In genomic region chr7:15309891-15310290, GRCh38 we compare ENCODE assay signal across 22 cellular contexts.
A peak's percentile ranks its signal among the peaks of the same experiment; 100 is the strongest.
DNase-seq lines count a peak whose midpoint lies in the region; ATAC-seq and TF ChIP-seq lines count a peak whose summit lies in the region.
"Had no signal": no experiment of that assay in that cellular context is flagged by ENCODE, and none has a peak within 500 bp of the region (broad histone marks: within the 10 kb centered on the region; RNA-seq: fewer than 3 reads in every experiment).

No MANE protein-coding gene starts in this region.

- in situ Hi-C loops in brain microvascular endothelial cell (cut with HindIII; ENCODE audit: low pct_ligation_motif_present, low sequenced_read_pairs) (no loop called here), transverse colon (cut with MboI; ENCODE audit: low pct_ligation_motif_present in 1 of 4, low pct_unique_long_range_greater_than_20kb in 1 of 4, low sequenced_read_pairs in 3 of 4) (loop anchor here (10.0 to 25.0 kb wide), 5 partner anchors 402 to 777 kb away; no protein-coding TSS in a partner anchor)

- H3K27ac ChIP-seq in brain microvascular endothelial cell (no peak overlapping the region), transverse colon (no peak overlapping the region)
- H3K27ac ChIP-seq: colonic mucosa had no signal

- no peak overlapping the region for H3K4me3 ChIP-seq in brain microvascular endothelial cell (ENCODE audit: low read depth, low read length)
- H3K4me3 ChIP-seq in transverse colon: no peak overlapping the region
- H3K4me3 ChIP-seq: colonic mucosa, K562 had no signal

- H3K27me3 ChIP-seq in brain microvascular endothelial cell (replicated peaks) (no peaks in the 10 kb centered on the region), transverse colon (no peaks in the 10 kb centered on the region)
- H3K27me3 ChIP-seq: colonic mucosa had no signal

- no peak for TF ChIP-seq CTCF in brain microvascular endothelial cell (IDR thresholded peaks at IDR 0.05; ENCODE audit: low read depth, low read length, missing control alignments)
- no peak for TF ChIP-seq CTCF in transverse colon (IDR thresholded peaks at IDR 0.05)

- no peaks in the 10 kb centered on the region for H3K9me3 ChIP-seq in transverse colon
- H3K9me3 ChIP-seq: colonic mucosa had no signal

- ATAC-seq in GM18502 (IDR thresholded peaks at IDR 0.05; ENCODE audit: poor library complexity, unreplicated experiment): no peak
- ATAC-seq: activated T-cell treated with anti-CD3 and anti-CD28 coated beads, Interleukin-2, amount 50 U/mL, for 72 hours; K562; naive thymus-derived CD4-positive, alpha-beta T cell; sciatic nerve; stimulated activated effector memory CD8-positive, alpha-beta T cell treated with anti-CD3 and anti-CD28 coated beads, Interleukin-12 subunit alpha, Interleukin-12 subunit beta, amount 100 ng/mL, for 72 hours had no signal

- DNase-seq in AG20443 (ENCODE audit: low spot score): peak; percentile 58
- DNase-seq in HS-5 (ENCODE audit: low read depth): peak; percentile 41
- peak; percentile 46 for DNase-seq in brain microvascular endothelial cell
- peak; percentile 31 for DNase-seq in iris pigment epithelial cell (ENCODE audit: low read depth)
- no peak for DNase-seq in T-helper 9 cell
- no peak for DNase-seq in NK-92 (lab: John Stamatoyannopoulos, UW; ENCODE audit: unreplicated experiment)
- no peak for DNase-seq in transverse colon
- DNase-seq: activated T-cell treated with anti-CD3 and anti-CD28 coated beads, Interleukin-2, amount 50 U/mL, for 72 hours; colonic mucosa; DMS 273 treated with DMSO at 0.1 percent for 48 hours; endodermal cell; GF-D8; kidney glomerular epithelial cell; naive thymus-derived CD4-positive, alpha-beta T cell; NCI-H1694 treated with DMSO at 0.1 percent for 48 hours; NCI-H226; RPMI8226; SW 1271 had no signal

- no peak for TF ChIP-seq EP300 in transverse colon (IDR thresholded peaks at IDR 0.05; ENCODE audit: low read depth)

- 55 to 67% methylated on average over 1 of the region's 1 CpG for WGBS in transverse colon (ENCODE audit: low coverage in 1 of 2), 2 donors

- H3K36me3 ChIP-seq in brain microvascular endothelial cell (replicated peaks) (no peaks in the 10 kb centered on the region), transverse colon (no peaks in the 10 kb centered on the region)
- H3K36me3 ChIP-seq: colonic mucosa had no signal

- TF ChIP-seq POLR2A in transverse colon (IDR thresholded peaks at IDR 0.05): no peak

- intact Hi-C loops in transverse colon (cut with DNase I; ENCODE audit: low total_unique reads): loop anchor here (10.0 kb wide), 1 partner anchor 755 kb away; no protein-coding TSS in a partner anchor

- no peaks in the 10 kb centered on the region for H3K4me1 ChIP-seq in transverse colon
- H3K4me1 ChIP-seq: colonic mucosa had no signal

Comparison
In these comparisons a context has a peak if more than half of its experiments do, and no peak if none do; other contexts are left out.
1. DNase-seq: peak in AG20443 (single experiment), HS-5 (single experiment), brain microvascular endothelial cell (single experiment) and iris pigment epithelial cell (single experiment); none in T-helper 9 cell (single experiment), NK-92 (single experiment) and transverse colon (single experiment).